ENCODE assay signal across 8 cellular contexts in the genomic region with DNA sequence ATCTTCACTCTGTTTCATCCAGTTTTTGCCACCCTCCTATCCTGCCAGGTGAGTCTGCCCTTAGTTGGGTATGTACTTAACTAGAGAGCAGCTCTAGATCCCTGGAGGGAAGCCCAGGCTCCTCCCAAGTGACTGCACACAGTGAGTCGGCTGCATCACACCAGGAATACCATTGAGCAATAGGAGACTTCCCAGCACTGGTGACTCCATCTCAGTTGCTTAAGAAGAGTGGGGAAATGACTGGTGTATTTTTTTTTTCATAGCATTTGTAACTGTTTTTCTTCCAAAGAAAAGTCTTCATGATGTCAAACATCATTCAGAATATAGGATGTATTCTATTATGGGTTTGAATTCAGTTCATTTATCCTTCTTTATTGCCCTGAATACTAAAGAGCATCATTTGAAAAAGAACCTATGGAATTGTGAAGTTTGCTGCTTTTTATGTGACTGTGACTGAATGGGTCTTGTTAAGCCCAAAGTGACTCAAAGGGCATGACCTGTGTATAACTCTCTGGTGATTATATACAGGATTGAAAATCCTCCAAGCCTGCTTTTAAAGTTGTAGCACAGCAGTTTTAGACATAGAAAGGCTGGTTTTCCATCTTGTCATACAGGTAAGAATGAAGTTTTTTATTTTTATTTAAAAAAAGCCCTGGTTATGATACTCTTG.
DNase-seq lines count a peak whose midpoint lies in the region; TF ChIP-seq lines count a peak whose summit lies in the region.

No MANE protein-coding gene starts in this region.

- peaks cover 13% of the 10 kb centered on the region for H3K36me3 Mint-ChIP-seq in type B pancreatic cell

- H3K4me3 ChIP-seq in MM.1S (ENCODE audit: low read length): no peak overlapping the region

- DNase-seq in HPDE6-E6E7 (ENCODE audit: extremely low spot score): peak; percentile 83
- DNase-seq in UCSD-AML1 (lab: John Stamatoyannopoulos, UW; ENCODE audit: unreplicated experiment): peak; percentile 12
- peak; percentile 75 for DNase-seq in hepatic stellate cell (ENCODE audit: low spot score)
- peak; percentile 99 for DNase-seq in stromal cell of bone marrow (ENCODE audit: low read depth)
- no peak for DNase-seq in DMS114 treated with DMSO at 0.1 percent for 48 hours (lab: John Stamatoyannopoulos, UW; ENCODE audit: unreplicated experiment)
- no peak for DNase-seq in NCI-H510A (lab: John Stamatoyannopoulos, UW)
- DNase-seq in type B pancreatic cell (ENCODE audit: extremely low spot score, unreplicated experiment): no peak
- no peak for DNase-seq in MM.1S

- no peak overlapping the region for H3K9ac ChIP-seq in MM.1S (ENCODE audit: low read length)

- H3K4me1 Mint-ChIP-seq in type B pancreatic cell (ENCODE audit: unreplicated experiment): peaks cover 16% of the 10 kb centered on the region

- no peak overlapping the region for H3K27ac Mint-ChIP-seq in type B pancreatic cell

- no peak overlapping the region for H3K27ac ChIP-seq in MM.1S (ENCODE audit: low read length)

- H3K4me1 ChIP-seq in MM.1S (ENCODE audit: low read length): no peaks in the 10 kb centered on the region

- H2AFZ ChIP-seq in MM.1S (ENCODE audit: low read length): no peak overlapping the region

- H3K79me2 ChIP-seq in MM.1S (ENCODE audit: low read length): no peaks in the 10 kb centered on the region

- H3K27me3 Mint-ChIP-seq in type B pancreatic cell: no peaks in the 10 kb centered on the region

- H3K4me2 ChIP-seq in MM.1S (ENCODE audit: low read depth, low read length): no peak overlapping the region

- no peak overlapping the region for H3K4me3 Mint-ChIP-seq in type B pancreatic cell

- no peaks in the 10 kb centered on the region for H3K9me2 ChIP-seq in MM.1S (replicated peaks; ENCODE audit: insufficient read depth, low read length)

- TF ChIP-seq CTCF in type B pancreatic cell (conservative IDR thresholded peaks at IDR 0.05): no peak
- no peak for TF ChIP-seq CTCF in MM.1S (IDR thresholded peaks at IDR 0.05; ENCODE audit: low read length)

- peaks cover 14% of the 10 kb centered on the region for H3K9me3 Mint-ChIP-seq in type B pancreatic cell

- H3F3A ChIP-seq in MM.1S (ENCODE audit: insufficient read depth, low read length): no peaks in the 10 kb centered on the region

- H4K20me1 ChIP-seq in MM.1S (ENCODE audit: insufficient read depth, low read length): no peaks in the 10 kb centered on the region

- H3K27me3 ChIP-seq in MM.1S (replicated peaks; ENCODE audit: insufficient read depth, low read length): no peaks in the 10 kb centered on the region

- no peaks in the 10 kb centered on the region for H3K9me3 ChIP-seq in MM.1S (replicated peaks; ENCODE audit: insufficient read depth, low read length)

- no peaks in the 10 kb centered on the region for H3K36me3 ChIP-seq in MM.1S (replicated peaks; ENCODE audit: insufficient read depth, low read length)

Comparison
In these comparisons a context has a peak if more than half of its experiments do, and no peak if none do; other contexts are left out.
1. DNase-seq: peak in HPDE6-E6E7 (single experiment), UCSD-AML1 (single experiment), hepatic stellate cell (single experiment) and stromal cell of bone marrow (single experiment); none in DMS114 treated with DMSO at 0.1 percent for 48 hours (single experiment), NCI-H510A (single experiment), type B pancreatic cell (single experiment) and MM.1S (single experiment).